Comparison of ENCODE assay signal across 1 cellular context in genomic region chr18:62189208-62189607, GRCh38.
TF ChIP-seq lines count a peak whose summit lies in the region.

No MANE protein-coding gene starts in this region.

TF ChIP-seq in K562, 482 proteins besides CTCF, POLR2A, EP300 and RAD21:
- TF ChIP-seq ARID2 (IDR thresholded peaks at IDR 0.05) (no peak), RUNX1 (IDR thresholded peaks at IDR 0.05; ENCODE audit: low read depth) (no peak), ARID1B (IDR thresholded peaks at IDR 0.05) (no peak), CCAR2 (IDR thresholded peaks at IDR 0.05; ENCODE audit: low read depth, low read length) (no peak), NR4A1 (CRISPR knock-in tag; IDR thresholded peaks at IDR 0.05) (no peak), NR4A1 (tag; IDR thresholded peaks at IDR 0.05) (no peak), ZNF639 (CRISPR knock-in tag; conservative IDR thresholded peaks at IDR 0.05 in 1 of 2, IDR thresholded peaks at IDR 0.05 in 1 of 2) (no peak), GABPB2 (CRISPR knock-in tag; conservative IDR thresholded peaks at IDR 0.05) (no peak), KDM2B (CRISPR knock-in tag; IDR thresholded peaks at IDR 0.05) (no peak), ZNF644 (tag; IDR thresholded peaks at IDR 0.05; ENCODE audit: low read depth) (no peak), SMARCC2 (IDR thresholded peaks at IDR 0.05; ENCODE audit: low read depth) (no peak), ARID3B (CRISPR knock-in tag; IDR thresholded peaks at IDR 0.05; ENCODE audit: borderline replicate concordance) (no peak), POLR3G (IDR thresholded peaks at IDR 0.05; ENCODE audit: extremely low read depth, insufficient read length, insufficient replicate concordance) (no peak), MIER1 (IDR thresholded peaks at IDR 0.05; ENCODE audit: low read depth) (no peak), FOXJ3 (CRISPR knock-in tag; IDR thresholded peaks at IDR 0.05) (no peak), ZNF551 (CRISPR knock-in tag; IDR thresholded peaks at IDR 0.05) (no peak), TBL1XR1 (IDR thresholded peaks at IDR 0.05; ENCODE audit: low read length in 2 of 2) (no peak)
- TF ChIP-seq, protein P1, sequence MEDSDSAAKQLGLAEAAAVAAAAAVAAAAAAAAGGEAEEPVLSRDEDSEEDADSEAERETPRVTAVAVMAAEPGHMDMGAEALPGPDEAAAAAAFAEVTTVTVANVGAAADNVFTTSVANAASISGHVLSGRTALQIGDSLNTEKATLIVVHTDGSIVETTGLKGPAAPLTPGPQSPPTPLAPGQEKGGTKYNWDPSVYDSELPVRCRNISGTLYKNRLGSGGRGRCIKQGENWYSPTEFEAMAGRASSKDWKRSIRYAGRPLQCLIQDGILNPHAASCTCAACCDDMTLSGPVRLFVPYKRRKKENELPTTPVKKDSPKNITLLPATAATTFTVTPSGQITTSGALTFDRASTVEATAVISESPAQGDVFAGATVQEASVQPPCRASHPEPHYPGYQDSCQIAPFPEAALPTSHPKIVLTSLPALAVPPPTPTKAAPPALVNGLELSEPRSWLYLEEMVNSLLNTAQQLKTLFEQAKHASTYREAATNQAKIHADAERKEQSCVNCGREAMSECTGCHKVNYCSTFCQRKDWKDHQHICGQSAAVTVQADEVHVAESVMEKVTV (CRISPR knock-in tag; IDR thresholded peaks at IDR 0.05) = no peak
- TF ChIP-seq, protein P2, sequence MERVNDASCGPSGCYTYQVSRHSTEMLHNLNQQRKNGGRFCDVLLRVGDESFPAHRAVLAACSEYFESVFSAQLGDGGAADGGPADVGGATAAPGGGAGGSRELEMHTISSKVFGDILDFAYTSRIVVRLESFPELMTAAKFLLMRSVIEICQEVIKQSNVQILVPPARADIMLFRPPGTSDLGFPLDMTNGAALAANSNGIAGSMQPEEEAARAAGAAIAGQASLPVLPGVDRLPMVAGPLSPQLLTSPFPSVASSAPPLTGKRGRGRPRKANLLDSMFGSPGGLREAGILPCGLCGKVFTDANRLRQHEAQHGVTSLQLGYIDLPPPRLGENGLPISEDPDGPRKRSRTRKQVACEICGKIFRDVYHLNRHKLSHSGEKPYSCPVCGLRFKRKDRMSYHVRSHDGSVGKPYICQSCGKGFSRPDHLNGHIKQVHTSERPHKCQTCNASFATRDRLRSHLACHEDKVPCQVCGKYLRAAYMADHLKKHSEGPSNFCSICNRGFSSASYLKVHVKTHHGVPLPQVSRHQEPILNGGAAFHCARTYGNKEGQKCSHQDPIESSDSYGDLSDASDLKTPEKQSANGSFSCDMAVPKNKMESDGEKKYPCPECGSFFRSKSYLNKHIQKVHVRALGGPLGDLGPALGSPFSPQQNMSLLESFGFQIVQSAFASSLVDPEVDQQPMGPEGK (CRISPR knock-in tag; IDR thresholded peaks at IDR 0.05; ENCODE audit: borderline replicate concordance) = no peak
- TF ChIP-seq, protein P3, sequence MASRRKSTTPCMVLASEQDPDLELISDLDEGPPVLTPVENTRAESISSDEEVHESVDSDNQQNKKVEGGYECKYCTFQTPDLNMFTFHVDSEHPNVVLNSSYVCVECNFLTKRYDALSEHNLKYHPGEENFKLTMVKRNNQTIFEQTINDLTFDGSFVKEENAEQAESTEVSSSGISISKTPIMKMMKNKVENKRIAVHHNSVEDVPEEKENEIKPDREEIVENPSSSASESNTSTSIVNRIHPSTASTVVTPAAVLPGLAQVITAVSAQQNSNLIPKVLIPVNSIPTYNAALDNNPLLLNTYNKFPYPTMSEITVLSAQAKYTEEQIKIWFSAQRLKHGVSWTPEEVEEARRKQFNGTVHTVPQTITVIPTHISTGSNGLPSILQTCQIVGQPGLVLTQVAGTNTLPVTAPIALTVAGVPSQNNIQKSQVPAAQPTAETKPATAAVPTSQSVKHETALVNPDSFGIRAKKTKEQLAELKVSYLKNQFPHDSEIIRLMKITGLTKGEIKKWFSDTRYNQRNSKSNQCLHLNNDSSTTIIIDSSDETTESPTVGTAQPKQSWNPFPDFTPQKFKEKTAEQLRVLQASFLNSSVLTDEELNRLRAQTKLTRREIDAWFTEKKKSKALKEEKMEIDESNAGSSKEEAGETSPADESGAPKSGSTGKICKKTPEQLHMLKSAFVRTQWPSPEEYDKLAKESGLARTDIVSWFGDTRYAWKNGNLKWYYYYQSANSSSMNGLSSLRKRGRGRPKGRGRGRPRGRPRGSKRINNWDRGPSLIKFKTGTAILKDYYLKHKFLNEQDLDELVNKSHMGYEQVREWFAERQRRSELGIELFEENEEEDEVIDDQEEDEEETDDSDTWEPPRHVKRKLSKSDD (conservative IDR thresholded peaks at IDR 0.05; ENCODE audit: low read length) = no peak
